ENCODE assay signal across 22 cellular contexts in the genomic region with DNA sequence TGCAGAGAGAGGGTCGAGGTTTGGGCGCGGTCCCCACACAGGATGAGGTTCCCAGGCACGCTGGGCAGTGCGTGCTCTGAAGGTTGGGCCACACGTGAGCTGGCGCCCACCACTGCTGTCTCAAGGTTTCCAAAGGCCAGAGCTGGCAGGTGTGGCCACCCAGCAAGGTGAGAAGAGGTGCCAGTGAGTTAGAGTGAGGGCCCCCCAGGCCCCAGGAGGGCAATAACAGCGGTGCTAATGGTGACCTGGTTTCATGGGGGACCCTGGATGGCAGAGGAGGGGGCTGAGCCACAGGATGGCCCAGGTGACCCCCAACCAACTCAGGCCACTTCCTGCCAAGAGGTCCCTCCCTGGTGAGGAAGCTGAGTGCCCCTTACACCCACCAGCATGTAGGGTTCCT.
"Had no signal": no experiment of that assay in that cellular context is flagged by ENCODE, and none has a peak within 500 bp of the region (broad histone marks: within the 10 kb centered on the region; RNA-seq: fewer than 3 reads in every experiment).

No MANE protein-coding gene starts in this region.

- H3K9ac ChIP-seq: parathyroid adenoma had no signal

- H3K4me1 ChIP-seq: heart left ventricle, left lung, lower lobe of right lung, parathyroid adenoma, psoas muscle, vagina had no signal

- DNase-seq: hypothalamus; immature natural killer cell; kidney; left colon; lower lobe of right lung; mammary epithelial cell; mesenchymal stem cell; naive B cell; nucleus accumbens; stimulated activated CD4-positive, alpha-beta T cell treated with anti-CD3 and anti-CD28 coated beads, Interleukin-4, amount 100 ng/mL, for 24 hours; stimulated activated naive CD4-positive, alpha-beta T cell; stimulated activated naive CD8-positive, alpha-beta T cell treated with anti-CD3 and anti-CD28 coated beads, Interleukin-15, amount 100 ng/mL, for 72 hours had no signal

- H3K27me3 ChIP-seq: tibial nerve, vagina had no signal

- H3K4me3 ChIP-seq: heart left ventricle, left lung, lower lobe of right lung, psoas muscle, skin epidermis, tibial nerve, vagina had no signal

- H3K9me3 ChIP-seq: heart left ventricle, left lung, lower lobe of right lung, psoas muscle, tibial nerve, vagina had no signal

- H3K79me2 ChIP-seq: parathyroid adenoma had no signal

- H3K36me3 ChIP-seq: heart left ventricle, left lung, lower lobe of right lung, tibial nerve, vagina had no signal

- FAIRE-seq: islet of Langerhans, kidney had no signal

- H3K27ac ChIP-seq: heart left ventricle, left lung, lower lobe of right lung, parathyroid adenoma, psoas muscle, skin epidermis, tibial nerve, vagina had no signal

- ATAC-seq: heart left ventricle; left colon; left lung; lower lobe of right lung; natural killer cell treated with Interleukin-12 subunit alpha and Interleukin-12 subunit beta and Interleukin-15 and Interleukin-18, amount 100 ng/mL, for 72 hours; psoas muscle; stimulated activated effector memory CD8-positive, alpha-beta T cell treated with anti-CD3 and anti-CD28 coated beads, Interleukin-12 subunit alpha, Interleukin-12 subunit beta, amount 100 ng/mL, for 72 hours; stimulated activated naive CD8-positive, alpha-beta T cell treated with anti-CD3 and anti-CD28 coated beads, Interleukin-15, amount 100 ng/mL, for 72 hours had no signal

- H2AFZ ChIP-seq: parathyroid adenoma had no signal
